2 cellular contexts compared by ENCODE assay signal in genomic region chr17:74158761-74159160, GRCh38.
A peak's percentile ranks its signal among the peaks of the same experiment; 100 is the strongest.
TF ChIP-seq lines count a peak whose summit lies in the region.

No MANE protein-coding gene starts in this region.

TF ChIP-seq in K562, 482 proteins besides CTCF, POLR2A, EP300 and RAD21:
- TF ChIP-seq YBX1 (IDR thresholded peaks at IDR 0.05) (no peak), ZNF12 (CRISPR knock-in tag; IDR thresholded peaks at IDR 0.05) (peak; percentile 84)

TF ChIP-seq in HepG2, 621 proteins besides CTCF, POLR2A, EP300 and RAD21:
- no peak for TF ChIP-seq ZMAT5 (CRISPR knock-in tag; IDR thresholded peaks at IDR 0.05; ENCODE audit: borderline replicate concordance, low read depth)
- no peak for TF ChIP-seq ZNF205 (CRISPR knock-in tag; IDR thresholded peaks at IDR 0.05)
- TF ChIP-seq ZNF12 (CRISPR knock-in tag; IDR thresholded peaks at IDR 0.05), result peak; percentile 88
